In genomic region chr7:86653919-86654659, GRCh38 we compare ENCODE assay signal across 17 cellular contexts. TPM values are rescaled to one million over a fixed set of nuclear protein-coding genes. Genes with fewer than 3 reads are reported as not detected.
A peak's percentile ranks its signal among the peaks of the same experiment; 100 is the strongest.
DNase-seq lines count a peak whose midpoint lies in the region; ATAC-seq, FAIRE-seq and TF ChIP-seq lines count a peak whose summit lies in the region.
"Had no signal": no experiment of that assay in that cellular context is flagged by ENCODE, and none has a peak within 500 bp of the region (broad histone marks: within the 10 kb centered on the region; RNA-seq: fewer than 3 reads in every experiment).

No MANE protein-coding gene starts in this region.

- BruUV-seq in PC-9 (replicated peaks; lab: Mats Ljungman, UMichigan), result no TSS peak

- TF ChIP-seq CTCF in A549 (IDR thresholded peaks at IDR 0.05) (no peak), PC-9 (conservative IDR thresholded peaks at IDR 0.05) (no peak), gastroesophageal sphincter (IDR thresholded peaks at IDR 0.05) (no peak), neural progenitor cell (IDR thresholded peaks at IDR 0.05) (no peak)

- peak overlapping the region; percentile 86 for H3K27ac Mint-ChIP-seq in neural progenitor cell
- H3K27ac Mint-ChIP-seq: activated T-cell treated with anti-CD3 and anti-CD28 coated beads, Interleukin-2, amount 50 U/mL, for 72 hours; progenitor cell of endocrine pancreas had no signal

- H3K9me2 ChIP-seq in PC-9 (ENCODE audit: insufficient read depth), result no peaks in the 10 kb centered on the region

- H3F3A ChIP-seq in PC-9 (ENCODE audit: insufficient read depth, low read depth) (no peaks in the 10 kb centered on the region), neural progenitor cell (ENCODE audit: low read depth) (peaks cover 6% of the 10 kb centered on the region)

- H3K9me3 Mint-ChIP-seq in neural progenitor cell, result no peaks in the 10 kb centered on the region
- H3K9me3 Mint-ChIP-seq: activated T-cell treated with anti-CD3 and anti-CD28 coated beads, Interleukin-2, amount 50 U/mL, for 72 hours had no signal

- H3K27me3 Mint-ChIP-seq in neural progenitor cell (ENCODE audit: insufficient read depth, low read depth), result no peaks in the 10 kb centered on the region
- H3K27me3 Mint-ChIP-seq: progenitor cell of endocrine pancreas had no signal

- TF ChIP-seq EP300 in A549 (IDR thresholded peaks at IDR 0.05) (no peak), gastroesophageal sphincter (IDR thresholded peaks at IDR 0.05) (no peak)

- H3K36me3 ChIP-seq in PC-9 (ENCODE audit: low read depth) (no peaks in the 10 kb centered on the region), gastroesophageal sphincter (no peaks in the 10 kb centered on the region), neural progenitor cell (no peaks in the 10 kb centered on the region)
- H3K36me3 ChIP-seq: suprapubic skin had no signal

- H3K4me1 Mint-ChIP-seq in neural progenitor cell, result peaks cover 43% of the 10 kb centered on the region

- ATAC-seq in A549, result no peak
- ATAC-seq in gastroesophageal sphincter, result peak; percentile 65
- ATAC-seq: activated T-cell treated with anti-CD3 and anti-CD28 coated beads, Interleukin-2, amount 50 U/mL, for 72 hours; left lobe of liver had no signal

- H3K4me3 Mint-ChIP-seq in neural progenitor cell, result peak overlapping the region; percentile 59
- H3K4me3 Mint-ChIP-seq: activated T-cell treated with anti-CD3 and anti-CD28 coated beads, Interleukin-2, amount 50 U/mL, for 72 hours had no signal

- no peak for TF ChIP-seq RAD21 in A549 (conservative IDR thresholded peaks at IDR 0.05 in 1 of 2, IDR thresholded peaks at IDR 0.05 in 1 of 2)

- H3K4me2 ChIP-seq in A549, result 0 out of 3 replicates have a peak overlapping the region, but pooled peaks have one; percentile 26
- peak overlapping the region; percentile 49; the same call in 1 of the 2 replicates for H3K4me2 ChIP-seq in PC-9
- H3K4me2 ChIP-seq in neural progenitor cell, result no peak overlapping the region

- H3K27me3 ChIP-seq in PC-9 (ENCODE audit: insufficient read depth, low read depth), result no peaks in the 10 kb centered on the region
- H3K27me3 ChIP-seq in gastroesophageal sphincter, result no peaks in the 10 kb centered on the region
- no peaks in the 10 kb centered on the region for H3K27me3 ChIP-seq in neural progenitor cell
- H3K27me3 ChIP-seq: suprapubic skin had no signal

- H3K4me3 ChIP-seq in A549 (no peak overlapping the region), PC-9 (no peak overlapping the region), gastroesophageal sphincter (peak overlapping the region in 1 of 2 donors; percentile 20), neural progenitor cell (no peak overlapping the region)
- H3K4me3 ChIP-seq: suprapubic skin had no signal

- H3K9me3 ChIP-seq in A549 (no peaks in the 10 kb centered on the region), PC-9 (ENCODE audit: insufficient read depth, low read depth) (no peaks in the 10 kb centered on the region), gastroesophageal sphincter (no peaks in the 10 kb centered on the region), neural progenitor cell (ENCODE audit: low read depth) (no peaks in the 10 kb centered on the region)
- H3K9me3 ChIP-seq: suprapubic skin had no signal

- H3K4me1 ChIP-seq in A549 (no peaks in the 10 kb centered on the region), PC-9 (replicated peaks; ENCODE audit: insufficient read depth) (no peaks in the 10 kb centered on the region), gastroesophageal sphincter (no peaks in the 10 kb centered on the region), neural progenitor cell (peaks cover 23% of the 10 kb centered on the region)
- H3K4me1 ChIP-seq: suprapubic skin had no signal

- POLR2A ChIA-PET in A549 (lab: Yijun Ruan, JAX) (no interaction called here), PC-9 (lab: Charles Lee; ENCODE audit: unreplicated experiment) (no interaction called here)

- intact Hi-C loops in PC-9 (cut with micrococcal nuclease; ENCODE audit: unreplicated experiment), result no loop called here

- DNase-seq in A549 (ENCODE audit: low read depth in 1 of 2, low spot score in 1 of 2) (peak in 1 of 2 experiments; percentile 2), PC-9 (peak in 1 of 2 experiments; percentile 6), neural progenitor cell (ENCODE audit: low spot score) (peak; percentile 21), NCI-H748 treated with DMSO at 0.1 percent for 48 hours (lab: John Stamatoyannopoulos, UW) (no peak), NCI-H2227 (lab: John Stamatoyannopoulos, UW; ENCODE audit: unreplicated experiment) (no peak), hepatic stellate cell (ENCODE audit: low spot score) (no peak), DMS114 treated with DMSO at 0.1 percent for 48 hours (lab: John Stamatoyannopoulos, UW; ENCODE audit: unreplicated experiment) (no peak)
- DNase-seq: ACHN; activated T-cell treated with anti-CD3 and anti-CD28 coated beads, Interleukin-2, amount 50 U/mL, for 72 hours; central memory CD4-positive, alpha-beta T cell; DMS53 had no signal

- no peak overlapping the region for H2AFZ ChIP-seq in PC-9
- no peak overlapping the region for H2AFZ ChIP-seq in neural progenitor cell (replicated peaks)

- H3K79me2 ChIP-seq in PC-9 (ENCODE audit: low read depth) (no peaks in the 10 kb centered on the region), neural progenitor cell (ENCODE audit: low read depth) (no peaks in the 10 kb centered on the region)

- H4K20me1 ChIP-seq in PC-9 (ENCODE audit: insufficient read depth), result no peaks in the 10 kb centered on the region
- no peaks in the 10 kb centered on the region for H4K20me1 ChIP-seq in neural progenitor cell (ENCODE audit: low read depth)

- TF ChIP-seq POLR2A in A549 (IDR thresholded peaks at IDR 0.05; ENCODE audit: low read length), result no peak
- no peak for TF ChIP-seq POLR2A in gastroesophageal sphincter (IDR thresholded peaks at IDR 0.05)

- CTCF ChIA-PET in A549 (lab: Yijun Ruan, JAX) (interaction anchor here (0.6 kb wide), 1 partner anchor 1126 kb away, joined by 3 read pairs; no protein-coding TSS in a partner anchor), PC-9 (lab: Charles Lee) (no interaction called here)

- peaks cover 5% of the 10 kb centered on the region for H3K36me3 Mint-ChIP-seq in neural progenitor cell

- H3K9ac ChIP-seq in neural progenitor cell, result no peak overlapping the region

- WGBS in A549 (ENCODE audit: missing lambda C conversion rate), result 13% methylated on average over 9 of the region's 9 CpGs
- WGBS in gastroesophageal sphincter (ENCODE audit: low coverage in 1 of 2), 2 donors, result 7 to 25% methylated on average over 5 to 7 of the region's 9 CpGs

- no peak for FAIRE-seq in A549 (lab: Jason Lieb, UNC)
- FAIRE-seq: GM18507 had no signal

- H3K27ac ChIP-seq in A549 (no peak overlapping the region), PC-9 (no peak overlapping the region), gastroesophageal sphincter (no peak overlapping the region), neural progenitor cell (no peak overlapping the region)
- H3K27ac ChIP-seq: suprapubic skin had no signal

TF ChIP-seq in A549, 52 proteins besides CTCF, POLR2A, EP300 and RAD21 (continues in another document):
- no peak for TF ChIP-seq NFE2L2 (conservative IDR thresholded peaks at IDR 0.05; ENCODE audit: low read length)
- TF ChIP-seq HEYL (CRISPR knock-in tag; IDR thresholded peaks at IDR 0.05), result no peak
- no peak for TF ChIP-seq KDM5A (IDR thresholded peaks at IDR 0.05)
- TF ChIP-seq NPAS2 (CRISPR knock-in tag; IDR thresholded peaks at IDR 0.05; ENCODE audit: borderline replicate concordance), result no peak
- TF ChIP-seq, protein P1, sequence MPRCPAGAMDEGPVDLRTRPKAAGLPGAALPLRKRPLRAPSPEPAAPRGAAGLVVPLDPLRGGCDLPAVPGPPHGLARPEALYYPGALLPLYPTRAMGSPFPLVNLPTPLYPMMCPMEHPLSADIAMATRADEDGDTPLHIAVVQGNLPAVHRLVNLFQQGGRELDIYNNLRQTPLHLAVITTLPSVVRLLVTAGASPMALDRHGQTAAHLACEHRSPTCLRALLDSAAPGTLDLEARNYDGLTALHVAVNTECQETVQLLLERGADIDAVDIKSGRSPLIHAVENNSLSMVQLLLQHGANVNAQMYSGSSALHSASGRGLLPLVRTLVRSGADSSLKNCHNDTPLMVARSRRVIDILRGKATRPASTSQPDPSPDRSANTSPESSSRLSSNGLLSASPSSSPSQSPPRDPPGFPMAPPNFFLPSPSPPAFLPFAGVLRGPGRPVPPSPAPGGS (IDR thresholded peaks at IDR 0.05), result no peak
- no peak for TF ChIP-seq PBX3 (IDR thresholded peaks at IDR 0.05)
- no peak for TF ChIP-seq GATA3 (IDR thresholded peaks at IDR 0.05; ENCODE audit: borderline replicate concordance)
- no peak for TF ChIP-seq KDM1A (IDR thresholded peaks at IDR 0.05; ENCODE audit: low read depth)

RNA-seq across cellular contexts. Expression of gene GRM3, which starts 10.4 kb away (rescaled TPM):
- polyA plus RNA-seq in A549 (2011; rRNA removed) (not detected in 2 replicates), A549 (2017; fragmentation: RNase III; extraction: RNeasy Plus Mini Kit Qiagen cat#74134 plus additional on column Dnase treatment) (not detected in 3 replicates)
- not detected in 2 replicates for polyA plus RNA-seq in A549 (2012; cell fraction: cytosol; rRNA removed)
- polyA plus RNA-seq in A549 (2012; cell fraction: nucleus; rRNA removed), result not detected in 2 replicates
- polyA minus RNA-seq in A549 (2011; rRNA and poly(A)+ RNA removed), result not detected in 2 replicates
- total RNA-seq in PC-9 (2021) (not detected in 2 replicates), gastroesophageal sphincter (not detected), neural progenitor cell (ENCODE audit: low replicate concordance) (13.6 and 22.2 TPM in 2 replicates)
- total RNA-seq: activated T-cell treated with anti-CD3 and anti-CD28 coated beads, Interleukin-2, amount 50 U/mL, for 72 hours; left lobe of liver; SK-MEL-5; suprapubic skin had no signal

Comparison
In these comparisons a context has a peak if more than half of its experiments do, and no peak if none do; other contexts are left out.
1. RNA of gene GRM3, which starts 10.4 kb away (total RNA-seq): 13.6 to 22.2 TPM in neural progenitor cell; not detected in PC-9 and not detected in gastroesophageal sphincter; every median in the first group is over 10 times any median in the second.